In genomic region chr4:107009196-107009595, GRCh38 we compare ENCODE assay signal across 30 cellular contexts. TPM values are rescaled to one million over a fixed set of nuclear protein-coding genes. Genes with fewer than 3 reads are reported as not detected.
"Had no signal": no experiment of that assay in that cellular context is flagged by ENCODE, and none has a peak within 500 bp of the region (broad histone marks: within the 10 kb centered on the region; RNA-seq: fewer than 3 reads in every experiment).

No MANE protein-coding gene starts in this region.

- DNase-seq: activated CD4-positive, alpha-beta memory T cell treated with anti-CD3 and anti-CD28 coated beads for 36 hours; activated CD4-positive, alpha-beta T cell treated with anti-CD3 and anti-CD28 coated beads for 36 hours; activated CD4-positive, alpha-beta T cell treated with anti-CD3 and anti-CD28 coated beads, Interleukin-2, amount 10 ng/mL, durations not matched to agents 24 days and 14 days; activated CD4-positive, CD25-positive, alpha-beta regulatory T cell; activated CD4-positive, CD25-positive, alpha-beta regulatory T cell treated with anti-CD3 and anti-CD28 coated beads, Interleukin-2, amount 50 U/mL, for 72 hours; activated CD8-positive, alpha-beta memory T cell treated with anti-CD3 and anti-CD28 coated beads, Interleukin-2, amount 50 U/mL, for 48 hours; activated CD8-positive, alpha-beta T cell treated with anti-CD3 and anti-CD28 coated beads, Interleukin-2, amount 10 ng/mL, durations not matched to agents 7 days and 5 days; activated gamma-delta T cell; activated naive CD4-positive, alpha-beta T cell; activated naive CD4-positive, alpha-beta T cell treated with anti-CD3 and anti-CD28 coated beads, Interleukin-2, amount 10 ng/mL, durations not matched to agents 7 days and 5 days; activated naive CD8-positive, alpha-beta T cell treated with anti-CD3 and anti-CD28 coated beads, Interleukin-2, amount 10 ng/mL, durations not matched to agents 7 days and 5 days; activated T-cell treated with anti-CD3 and anti-CD28 coated beads for 4 hours; activated T-cell treated with anti-CD3 and anti-CD28 coated beads, Interleukin-2, amount 50 U/mL, for 24 hours; activated T-cell treated with anti-CD3 and anti-CD28 coated beads, Interleukin-2, amount 50 U/mL, for 72 hours; amygdala; aorta; body of pancreas; caudate nucleus; colonic mucosa; effector CD8-positive, alpha-beta T cell; esophagus squamous epithelium; foreskin melanocyte; heart right ventricle; T-helper 2 cell had no signal

- ATAC-seq: activated CD4-positive, alpha-beta T cell treated with anti-CD3 and anti-CD28 coated beads for 36 hours; activated CD8-positive, alpha-beta T cell treated with anti-CD3 and anti-CD28 coated beads, Interleukin-2, amount 10 ng/mL, durations not matched to agents 7 days and 5 days; activated naive CD4-positive, alpha-beta T cell treated with anti-CD3 and anti-CD28 coated beads, Interleukin-2, amount 50 U/mL, for 72 hours; activated T-cell treated with anti-CD3 and anti-CD28 coated beads, Interleukin-2, amount 50 U/mL, for 72 hours; body of pancreas; gastroesophageal sphincter; heart right ventricle had no signal

- H3K4me1 ChIP-seq: body of pancreas, colonic mucosa, esophagus squamous epithelium, gastroesophageal sphincter, heart right ventricle had no signal

- H3K9me3 ChIP-seq: body of pancreas, colonic mucosa, esophagus squamous epithelium, gastroesophageal sphincter, heart right ventricle had no signal

- H3K27me3 ChIP-seq: body of pancreas, colonic mucosa, esophagus squamous epithelium, gastroesophageal sphincter, heart right ventricle had no signal

- H3K4me3 Mint-ChIP-seq: activated CD4-positive, alpha-beta memory T cell treated with anti-CD3 and anti-CD28 coated beads for 36 hours; activated CD4-positive, alpha-beta T cell treated with anti-CD3 and anti-CD28 coated beads for 36 hours; activated CD4-positive, alpha-beta T cell treated with anti-CD3 and anti-CD28 coated beads, Interleukin-2, amount 10 ng/mL, durations not matched to agents 24 days and 14 days; activated CD8-positive, alpha-beta T cell treated with anti-CD3 and anti-CD28 coated beads, Interleukin-2, amount 10 ng/mL, durations not matched to agents 7 days and 5 days; activated naive CD4-positive, alpha-beta T cell treated with anti-CD3 and anti-CD28 coated beads, Interleukin-2, amount 10 ng/mL, durations not matched to agents 7 days and 5 days; activated naive CD8-positive, alpha-beta T cell treated with anti-CD3 and anti-CD28 coated beads, Interleukin-2, amount 10 ng/mL, durations not matched to agents 7 days and 5 days; activated T-cell treated with anti-CD3 and anti-CD28 coated beads, Interleukin-2, amount 50 U/mL, for 24 hours; activated T-cell treated with anti-CD3 and anti-CD28 coated beads, Interleukin-2, amount 50 U/mL, for 72 hours had no signal

- H3K27ac ChIP-seq: body of pancreas, colonic mucosa, epithelial cell of prostate, esophagus squamous epithelium, gastroesophageal sphincter, heart right ventricle had no signal

- H3K36me3 Mint-ChIP-seq: activated CD4-positive, alpha-beta memory T cell treated with anti-CD3 and anti-CD28 coated beads for 36 hours; activated naive CD4-positive, alpha-beta T cell treated with anti-CD3 and anti-CD28 coated beads, Interleukin-2, amount 10 ng/mL, durations not matched to agents 7 days and 5 days; activated naive CD4-positive, alpha-beta T cell treated with anti-CD3 and anti-CD28 coated beads, Interleukin-2, amount 50 U/mL, for 72 hours; activated naive CD8-positive, alpha-beta T cell treated with anti-CD3 and anti-CD28 coated beads, Interleukin-2, amount 10 ng/mL, durations not matched to agents 7 days and 5 days had no signal

- H3K27me3 Mint-ChIP-seq: activated CD4-positive, alpha-beta memory T cell treated with anti-CD3 and anti-CD28 coated beads for 36 hours; activated CD4-positive, alpha-beta T cell treated with anti-CD3 and anti-CD28 coated beads for 36 hours; activated CD4-positive, alpha-beta T cell treated with anti-CD3 and anti-CD28 coated beads, Interleukin-2, amount 10 ng/mL, durations not matched to agents 24 days and 14 days; activated naive CD4-positive, alpha-beta T cell treated with anti-CD3 and anti-CD28 coated beads, Interleukin-2, amount 10 ng/mL, durations not matched to agents 7 days and 5 days; activated naive CD8-positive, alpha-beta T cell treated with anti-CD3 and anti-CD28 coated beads, Interleukin-2, amount 10 ng/mL, durations not matched to agents 7 days and 5 days; activated T-cell treated with anti-CD3 and anti-CD28 coated beads, Interleukin-2, amount 50 U/mL, for 24 hours had no signal

- H3K4me1 Mint-ChIP-seq: activated CD4-positive, alpha-beta T cell treated with anti-CD3 and anti-CD28 coated beads for 36 hours; activated CD4-positive, alpha-beta T cell treated with anti-CD3 and anti-CD28 coated beads, Interleukin-2, amount 10 ng/mL, durations not matched to agents 24 days and 14 days; activated naive CD4-positive, alpha-beta T cell treated with anti-CD3 and anti-CD28 coated beads, Interleukin-2, amount 10 ng/mL, durations not matched to agents 7 days and 5 days; activated naive CD8-positive, alpha-beta T cell treated with anti-CD3 and anti-CD28 coated beads, Interleukin-2, amount 10 ng/mL, durations not matched to agents 7 days and 5 days had no signal

- H3K4me3 ChIP-seq: body of pancreas, colonic mucosa, esophagus squamous epithelium, gastroesophageal sphincter, heart right ventricle had no signal

- H3K9me3 Mint-ChIP-seq: activated CD4-positive, alpha-beta T cell treated with anti-CD3 and anti-CD28 coated beads, Interleukin-2, amount 10 ng/mL, durations not matched to agents 24 days and 14 days; activated naive CD4-positive, alpha-beta T cell treated with anti-CD3 and anti-CD28 coated beads, Interleukin-2, amount 10 ng/mL, durations not matched to agents 7 days and 5 days; activated naive CD4-positive, alpha-beta T cell treated with anti-CD3 and anti-CD28 coated beads, Interleukin-2, amount 50 U/mL, for 72 hours; activated naive CD8-positive, alpha-beta T cell treated with anti-CD3 and anti-CD28 coated beads, Interleukin-2, amount 10 ng/mL, durations not matched to agents 7 days and 5 days; activated T-cell treated with anti-CD3 and anti-CD28 coated beads, Interleukin-2, amount 50 U/mL, for 72 hours had no signal

- H3K27ac Mint-ChIP-seq: activated CD4-positive, alpha-beta memory T cell treated with anti-CD3 and anti-CD28 coated beads for 36 hours; activated CD4-positive, alpha-beta T cell treated with anti-CD3 and anti-CD28 coated beads for 36 hours; activated CD4-positive, alpha-beta T cell treated with anti-CD3 and anti-CD28 coated beads, Interleukin-2, amount 10 ng/mL, durations not matched to agents 24 days and 14 days; activated CD8-positive, alpha-beta T cell treated with anti-CD3 and anti-CD28 coated beads, Interleukin-2, amount 10 ng/mL, durations not matched to agents 7 days and 5 days; activated naive CD4-positive, alpha-beta T cell treated with anti-CD3 and anti-CD28 coated beads, Interleukin-2, amount 10 ng/mL, durations not matched to agents 7 days and 5 days; activated naive CD4-positive, alpha-beta T cell treated with anti-CD3 and anti-CD28 coated beads, Interleukin-2, amount 50 U/mL, for 72 hours; activated naive CD8-positive, alpha-beta T cell treated with anti-CD3 and anti-CD28 coated beads, Interleukin-2, amount 10 ng/mL, durations not matched to agents 7 days and 5 days; activated T-cell treated with anti-CD3 and anti-CD28 coated beads, Interleukin-2, amount 50 U/mL, for 24 hours; activated T-cell treated with anti-CD3 and anti-CD28 coated beads, Interleukin-2, amount 50 U/mL, for 72 hours had no signal

- H3K36me3 ChIP-seq: colonic mucosa, esophagus squamous epithelium, gastroesophageal sphincter, heart right ventricle had no signal

RNA-seq across cellular contexts. Expression of gene DKK2, which starts 26.9 kb away (rescaled TPM):
- total RNA-seq: activated CD4-positive, alpha-beta memory T cell treated with anti-CD3 and anti-CD28 coated beads for 36 hours; activated CD4-positive, alpha-beta T cell treated with anti-CD3 and anti-CD28 coated beads for 36 hours; activated CD4-positive, alpha-beta T cell treated with anti-CD3 and anti-CD28 coated beads, Interleukin-2, amount 10 ng/mL, durations not matched to agents 24 days and 14 days; activated CD8-positive, alpha-beta memory T cell treated with anti-CD3 and anti-CD28 coated beads for 36 hours; activated CD8-positive, alpha-beta T cell treated with anti-CD3 and anti-CD28 coated beads, Interleukin-2, amount 10 ng/mL, durations not matched to agents 7 days and 5 days; activated naive CD4-positive, alpha-beta T cell treated with anti-CD3 and anti-CD28 coated beads, Interleukin-2, amount 50 U/mL, for 72 hours; activated naive CD8-positive, alpha-beta T cell treated with anti-CD3 and anti-CD28 coated beads, Interleukin-2, amount 10 ng/mL, durations not matched to agents 7 days and 5 days; activated T-cell treated with anti-CD3 and anti-CD28 coated beads, Interleukin-2, amount 50 U/mL, for 72 hours; dermis microvascular lymphatic vessel endothelial cell; T-helper 1 cell treated with Interleukin-12 subunit alpha and Interleukin-12 subunit beta and Interleukin-4 antibody, amounts not matched to agents 30 ng/mL and 1 ng/mL, for 36 hours had no signal
